ENCODE assay signal across 33 cellular contexts in genomic region chr17:16917995-16918394, GRCh38. TPM values are rescaled to one million over a fixed set of nuclear protein-coding genes. Genes with fewer than 3 reads are reported as not detected.
DNase-seq lines count a peak whose midpoint lies in the region; ATAC-seq and TF ChIP-seq lines count a peak whose summit lies in the region.
"Had no signal": no experiment of that assay in that cellular context is flagged by ENCODE, and none has a peak within 500 bp of the region (broad histone marks: within the 10 kb centered on the region; RNA-seq: fewer than 3 reads in every experiment).

No MANE protein-coding gene starts in this region.

- no peak overlapping the region for H3K27ac Mint-ChIP-seq in H9
- H3K27ac Mint-ChIP-seq: activated T-helper 2 cell treated with anti-CD3 and anti-CD28 coated beads, Interferon-gamma antibody, Interleukin-2, Interleukin-4, amounts not matched to agents 10 μg/mL and 5 μg/mL and 100 μg/mL, durations not matched to agents 14 hours and 24 hours and 36 hours; memory B cell had no signal

- peaks cover 0 to 5% (median 0%) of the 10 kb centered on the region in 4 donors for H3K4me1 ChIP-seq in transverse colon
- H3K4me1 ChIP-seq in H9 (ENCODE audit: insufficient read depth, low read length) = no peaks in the 10 kb centered on the region
- H3K4me1 ChIP-seq: esophagus squamous epithelium, foreskin keratinocyte, heart right ventricle, parathyroid adenoma had no signal

- 81 to 88% methylated on average over 4 to 5 of the region's 5 CpGs for WGBS in transverse colon (ENCODE audit: low coverage in 1 of 2), 2 donors
- WGBS in H9 (ENCODE audit: extremely low coverage, insufficient read length, low lambda C conversion rate) = no CpG with 5 or more reads among the region's 5 CpGs

- H3K23ac ChIP-seq in H9 (ENCODE audit: insufficient read length, low read depth, low read length) = no peak overlapping the region

- no peaks in the 10 kb centered on the region for H3K79me2 ChIP-seq in H9 (ENCODE audit: insufficient read depth, low read length)
- H3K79me2 ChIP-seq: parathyroid adenoma had no signal

- H3K36me3 Mint-ChIP-seq in H9 (ENCODE audit: insufficient read depth in 1 of 3, low read depth in 3 of 3) = no peaks in the 10 kb centered on the region; a peak in 1 of 7 replicates
- H3K36me3 Mint-ChIP-seq: memory B cell had no signal

- no peak overlapping the region for H3K14ac ChIP-seq in H9 (ENCODE audit: insufficient read depth, low read length)

- H4K20me1 ChIP-seq in H9 (ENCODE audit: control insufficient read depth, insufficient read depth, insufficient read length) = no peaks in the 10 kb centered on the region

- intact Hi-C loops in transverse colon (cut with DNase I; ENCODE audit: low total_unique reads) = no loop called here

- no peaks in the 10 kb centered on the region; a peak in 1 of 5 replicates for H3K9me3 Mint-ChIP-seq in H9
- H3K9me3 Mint-ChIP-seq: activated T-helper 2 cell treated with anti-CD3 and anti-CD28 coated beads, Interferon-gamma antibody, Interleukin-2, Interleukin-4, amounts not matched to agents 10 μg/mL and 5 μg/mL and 100 μg/mL, durations not matched to agents 14 hours and 24 hours and 36 hours; memory B cell had no signal

- no peak overlapping the region for H2BK15ac ChIP-seq in H9 (ENCODE audit: low read depth, low read length)

- no peak overlapping the region for H4K8ac ChIP-seq in H9 (replicated peaks; ENCODE audit: insufficient read length, low read depth, low read length)

- no peak overlapping the region for H3K9ac ChIP-seq in H9 (ENCODE audit: extremely low read depth, insufficient read length, low read length)
- H3K9ac ChIP-seq: parathyroid adenoma had no signal

- no peak overlapping the region for H2BK12ac ChIP-seq in H9 (ENCODE audit: insufficient read length, low read depth, low read length)

- no peak for TF ChIP-seq EP300 in transverse colon (IDR thresholded peaks at IDR 0.05; ENCODE audit: low read depth)

- H3K27ac ChIP-seq in VCaP (peak overlapping the region; percentile 19; the same call in 1 of the 2 replicates), transverse colon (no peak overlapping the region), H9 (ENCODE audit: insufficient read length, low read depth, low read length) (no peak overlapping the region)
- H3K27ac ChIP-seq: body of pancreas, C4-2B, esophagus squamous epithelium, foreskin keratinocyte, heart right ventricle, parathyroid adenoma, skin epidermis, thoracic aorta had no signal

- H3K79me1 ChIP-seq in H9 (ENCODE audit: insufficient read depth, low read depth, low read length, poor library complexity, severe bottlenecking) = no peaks in the 10 kb centered on the region

- no peak for TF ChIP-seq CTCF in VCaP (conservative IDR thresholded peaks at IDR 0.05)
- TF ChIP-seq CTCF in transverse colon (IDR thresholded peaks at IDR 0.05) = no peak
- no peak for TF ChIP-seq CTCF in H9 (conservative IDR thresholded peaks at IDR 0.05)

- no peak overlapping the region for H2AFZ ChIP-seq in H9 (ENCODE audit: low read length)
- H2AFZ ChIP-seq: parathyroid adenoma had no signal

- no peak overlapping the region for H3K4me3 Mint-ChIP-seq in H9
- H3K4me3 Mint-ChIP-seq: memory B cell had no signal

- H3K36me3 ChIP-seq in transverse colon = no peaks in the 10 kb centered on the region
- H3K36me3 ChIP-seq: esophagus squamous epithelium, heart right ventricle, thoracic aorta had no signal

- in situ Hi-C loops in transverse colon (cut with MboI; ENCODE audit: low pct_ligation_motif_present in 1 of 4, low pct_unique_long_range_greater_than_20kb in 1 of 4, low sequenced_read_pairs in 3 of 4) = no loop called here

- peaks cover 2% of the 10 kb centered on the region; the same call in 1 of the 2 replicates for H3K27me3 Mint-ChIP-seq in H9 (ENCODE audit: low read depth)
- H3K27me3 Mint-ChIP-seq: memory B cell had no signal

- no peak overlapping the region for H3T11ph ChIP-seq in H9 (ENCODE audit: low read length)

- H2BK5ac ChIP-seq in H9 (ENCODE audit: insufficient read length, low read length) = no peak overlapping the region

- no peak overlapping the region for H2BK120ac ChIP-seq in H9 (ENCODE audit: low read depth, low read length, poor library complexity, severe bottlenecking)

- DNase-seq in NCI-H2029 treated with DMSO at 0.1 percent for 48 hours (lab: John Stamatoyannopoulos, UW) (peak; percentile 0), NCI-H2029 (lab: John Stamatoyannopoulos, UW) (no peak), mesenteric fat pad (ENCODE audit: low spot score) (peak; percentile 62), transverse colon (peak; percentile 6), H9 (no peak)
- DNase-seq in stimulated activated naive CD4-positive, alpha-beta T cell treated with Interleukin-2 at 50 U/mL for 16 hours (lab: John Stamatoyannopoulos, UW) = no peak
- DNase-seq: 8988T; activated CD4-positive, alpha-beta T cell treated with anti-CD3 and anti-CD28 coated beads, Interleukin-2, amount 50 U/mL, for 48 hours; activated naive CD4-positive, alpha-beta T cell treated with anti-CD3 and anti-CD28 coated beads, Interleukin-2, amount 50 U/mL, for 16 hours; cerebellar nuclear complex; COR-L47; esophagus squamous epithelium; foreskin keratinocyte; GDM1; heart right ventricle; NCI-H1092 treated with DMSO at 0.1 percent for 48 hours; NCI-H187; NCI-H524; OCI-M1; stimulated activated naive CD8-positive, alpha-beta T cell treated with anti-CD3 and anti-CD28 coated beads, Interleukin-15, Interleukin-2, amounts not matched to agents 100 U/mL and 50 U/mL, for 24 hours had no signal

- H3K56ac ChIP-seq in H9 (ENCODE audit: insufficient read length, low read depth, low read length) = no peak overlapping the region

- TF ChIP-seq POLR2A in transverse colon (IDR thresholded peaks at IDR 0.05) = no peak

- peaks cover 9% of the 10 kb centered on the region in 2 experiments; a peak in 3 of 4 replicates for H3K4me1 Mint-ChIP-seq in H9

- no peak for ATAC-seq in GM18907 (IDR thresholded peaks at IDR 0.05; ENCODE audit: unreplicated experiment)
- ATAC-seq: body of pancreas; foreskin keratinocyte; heart right ventricle; stimulated activated naive CD8-positive, alpha-beta T cell treated with anti-CD3 and anti-CD28 coated beads, Interleukin-15, Interleukin-2, amounts not matched to agents 100 U/mL and 50 U/mL, for 24 hours had no signal

- H2AK5ac ChIP-seq in H9 (ENCODE audit: insufficient read length, low read length) = no peak overlapping the region

- no peak overlapping the region for H4K5ac ChIP-seq in H9 (ENCODE audit: insufficient read length, low read depth, low read length)

- no peaks in the 10 kb centered on the region for H3K9me3 ChIP-seq in transverse colon
- H3K9me3 ChIP-seq in H9 (ENCODE audit: control insufficient read depth, low read depth, low read length) = no peaks in the 10 kb centered on the region
- H3K9me3 ChIP-seq: body of pancreas, esophagus squamous epithelium, heart right ventricle, thoracic aorta had no signal

- H3K27me3 ChIP-seq in transverse colon (no peaks in the 10 kb centered on the region), H9 (ENCODE audit: insufficient read depth, low read length) (no peaks in the 10 kb centered on the region)
- H3K27me3 ChIP-seq: body of pancreas had no signal

- H3K4ac ChIP-seq in H9 (ENCODE audit: low read depth, low read length) = no peak overlapping the region

- no peak overlapping the region for H3K4me3 ChIP-seq in transverse colon
- H3K4me3 ChIP-seq: body of pancreas, esophagus squamous epithelium, heart right ventricle, skin epidermis, thoracic aorta had no signal

- H4K91ac ChIP-seq in H9 (ENCODE audit: insufficient read length, low read depth, low read length) = no peak overlapping the region

- no peak overlapping the region for H3K4me2 ChIP-seq in H9 (ENCODE audit: insufficient read depth, insufficient read length, low read length)

- no peak overlapping the region for H2BK20ac ChIP-seq in H9 (ENCODE audit: low read depth, low read length, poor library complexity, severe bottlenecking)

- H3K23me2 ChIP-seq in H9 (ENCODE audit: insufficient read length, low read depth, low read length, poor library complexity, severe bottlenecking) = no peaks in the 10 kb centered on the region

- no peak overlapping the region for H3K18ac ChIP-seq in H9 (ENCODE audit: insufficient read length, low read depth, low read length)

RNA-seq across cellular contexts. Expression of gene TNFRSF13B, which starts 53.9 kb away (rescaled TPM):
- not detected for total RNA-seq in mesenteric fat pad
- 1 to 10 TPM in 1 of 4 donors, not detected in 3; 9.2 TPM for total RNA-seq in transverse colon
- 0.11 and 0.28 TPM in 2 replicates for total RNA-seq in H9 (2021)
- total RNA-seq: body of pancreas; dermis microvascular lymphatic vessel endothelial cell; esophagus squamous epithelium; foreskin keratinocyte; heart right ventricle; kidney epithelial cell; M059J; T-helper 1 cell treated with Interleukin-12 subunit alpha and Interleukin-12 subunit beta and Interleukin-4 antibody, amounts not matched to agents 30 ng/mL and 1 ng/mL, for 36 hours; thoracic aorta had no signal

Comparison
In these comparisons a context has a peak if more than half of its experiments do, and no peak if none do; other contexts are left out.
1. DNase-seq: peak in NCI-H2029 treated with DMSO at 0.1 percent for 48 hours (single experiment), mesenteric fat pad (single experiment) and transverse colon (single experiment); none in NCI-H2029 (single experiment), stimulated activated naive CD4-positive, alpha-beta T cell treated with Interleukin-2 at 50 U/mL for 16 hours (single experiment) and H9 (single experiment).